Comparison of ENCODE assay signal across 1 cellular context in genomic region chrX:131068945-131069719, GRCh38.
TF ChIP-seq lines count a peak whose summit lies in the region.

No MANE protein-coding gene starts in this region.

TF ChIP-seq in GM23338, 12 proteins besides CTCF, POLR2A, EP300 and RAD21 (continued from another document):
- TF ChIP-seq ZNF462 (CRISPR knock-in tag; IDR thresholded peaks at IDR 0.05), result no peak
